In the genomic region with DNA sequence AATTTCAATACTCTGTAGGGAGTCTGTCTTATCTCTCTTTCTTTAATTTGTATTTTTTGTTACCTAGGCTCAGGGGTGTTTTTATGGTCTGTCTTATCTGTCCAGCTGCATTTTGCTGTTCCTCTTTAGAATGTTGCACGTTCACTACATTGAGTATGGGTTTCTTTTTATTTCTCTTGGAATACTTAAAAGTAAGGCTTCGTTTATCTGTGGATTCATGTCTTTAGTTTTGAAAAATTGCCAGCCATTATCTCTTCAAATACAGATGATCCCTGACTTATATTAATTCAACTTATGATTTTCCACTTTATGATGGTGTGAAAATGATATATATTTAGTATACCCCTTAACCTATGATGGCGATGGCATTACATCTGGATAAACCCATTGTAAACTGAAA, we compare ENCODE assay signal across 8 cellular contexts.
"Had no signal": no experiment of that assay in that cellular context is flagged by ENCODE, and none has a peak within 500 bp of the region (broad histone marks: within the 10 kb centered on the region; RNA-seq: fewer than 3 reads in every experiment).

No MANE protein-coding gene starts in this region.

- H3K4me3 ChIP-seq: GM23248, GM23338, HAP-1 had no signal

- H3K9me3 ChIP-seq: HAP-1 had no signal

- H3K4me1 ChIP-seq: HAP-1 had no signal

- H3K36me3 ChIP-seq: HAP-1 had no signal

- DNase-seq: GM23248, GOT3, H7, H9, HCEC 1CT, HFFc6 had no signal

- H3K27ac ChIP-seq: GM23248 had no signal
